Comparison of ENCODE assay signal across 8 cellular contexts in genomic region chr6:88963139-88964090, GRCh38. TPM values are rescaled to one million over a fixed set of nuclear protein-coding genes. Genes with fewer than 3 reads are reported as not detected.
A peak's percentile ranks its signal among the peaks of the same experiment; 100 is the strongest.
DNase-seq lines count a peak whose midpoint lies in the region; ATAC-seq and TF ChIP-seq lines count a peak whose summit lies in the region.

Gene RNGTT (minus strand): TSS chr6:88963618. CDS start chr6:88963409, 209 bp downstream.

- TF ChIP-seq POLR2A in testis (IDR thresholded peaks at IDR 0.05), result peak; percentile 6

- intact Hi-C loops in testis (cut with DNase I; ENCODE audit: low total_unique reads), result no loop called here

- H3K27ac Mint-ChIP-seq in activated naive CD4-positive, alpha-beta T cell treated with anti-CD3 and anti-CD28 coated beads, Interleukin-2, amount 50 U/mL, for 72 hours, result peak within 1 kb of the TSS; percentile 98

- H3K9me3 ChIP-seq in testis, result no peaks in the 10 kb centered on the region

- ATAC-seq in HG02610 (IDR thresholded peaks at IDR 0.05; ENCODE audit: unreplicated experiment) (peak; percentile 98), omental fat pad (ENCODE audit: low FRiP score) (peak; percentile 100)
- ATAC-seq in activated naive CD4-positive, alpha-beta T cell treated with anti-CD3 and anti-CD28 coated beads, Interleukin-2, amount 50 U/mL, for 72 hours, result peak; percentile 100

- H3K27me3 ChIP-seq in testis, result no peaks in the 10 kb centered on the region

- peak within 1 kb of the TSS; percentile 83 to 85 for H3K27ac ChIP-seq in testis

- peak; percentile 96 for DNase-seq in NCI-H1092 treated with DMSO at 0.1 percent for 48 hours (lab: John Stamatoyannopoulos, UW)
- DNase-seq in SKM-1 (lab: John Stamatoyannopoulos, UW; ENCODE audit: unreplicated experiment), result peak; percentile 98
- DNase-seq in activated naive CD4-positive, alpha-beta T cell treated with anti-CD3 and anti-CD28 coated beads, Interleukin-2, amount 50 U/mL, for 72 hours (ENCODE audit: low spot score in 2 of 2), result peak; percentile 97
- peak; percentile 99 for DNase-seq in glomerular visceral epithelial cell (ENCODE audit: extremely low spot score)
- DNase-seq in omental fat pad (ENCODE audit: low spot score), result peak; percentile 97
- DNase-seq in testis, result peak; percentile 99

- TF ChIP-seq CTCF in omental fat pad (IDR thresholded peaks at IDR 0.05), result no peak
- peak in 2 of 3 experiments; percentile 1 to 10 for TF ChIP-seq CTCF in testis (IDR thresholded peaks at IDR 0.05)

- peaks cover 0 to 5% of the 10 kb centered on the region in 2 donors for H3K9me3 Mint-ChIP-seq in activated naive CD4-positive, alpha-beta T cell treated with anti-CD3 and anti-CD28 coated beads, Interleukin-2, amount 50 U/mL, for 72 hours

- no peaks in the 10 kb centered on the region for H3K36me3 ChIP-seq in testis (ENCODE audit: low read depth, missing control alignments)

- H3K4me3 ChIP-seq in GM08714 (ENCODE audit: low read length) (peak within 1 kb of the TSS; percentile 98), testis (peak within 1 kb of the TSS; percentile 80 to 97)

- WGBS in testis, 2 donors, result 0 to 1% methylated on average over 51 to 71 of the region's 74 CpGs

- peaks cover 12% of the 10 kb centered on the region for H3K4me1 ChIP-seq in testis

- peaks cover 20 to 22% of the 10 kb centered on the region in 2 donors for H3K36me3 Mint-ChIP-seq in activated naive CD4-positive, alpha-beta T cell treated with anti-CD3 and anti-CD28 coated beads, Interleukin-2, amount 50 U/mL, for 72 hours

RNA-seq across cellular contexts. Expression of gene RNGTT, which starts in this region (rescaled TPM):
- 10 to 100 TPM; 22.3 to 28.7 TPM for total RNA-seq in activated naive CD4-positive, alpha-beta T cell treated with anti-CD3 and anti-CD28 coated beads, Interleukin-2, amount 50 U/mL, for 72 hours
- total RNA-seq in omental fat pad (10 to 100 TPM; 12.6 to 21.7 (median 17.7) TPM), testis (10 to 100 TPM; 22.1 to 27.0 TPM)
- polyA plus RNA-seq in testis (ENCODE audit: insufficient read depth, low read depth, low replicate concordance), result 19.4 TPM

Comparison
In these comparisons a context has a peak if more than half of its experiments do, and no peak if none do; other contexts are left out.
1. Peak in every context shown above with its lines: DNase-seq, ATAC-seq, H3K4me3 ChIP-seq and H3K27ac ChIP-seq.
2. CTCF ChIP-seq: peak in testis (2 of 3); none in omental fat pad (0 of 3).